In genomic region chr7:121437470-121437869, GRCh38 we compare ENCODE assay signal across 1 cellular context.
TF ChIP-seq lines count a peak whose summit lies in the region.

No MANE protein-coding gene starts in this region.

TF ChIP-seq in H1, 55 proteins besides CTCF, POLR2A, EP300 and RAD21:
- TF ChIP-seq KDM1A (IDR thresholded peaks at IDR 0.05; ENCODE audit: borderline replicate concordance, low read length): no peak
- TF ChIP-seq POU5F1 (IDR thresholded peaks at IDR 0.05; ENCODE audit: low read depth, low read length): no peak
- TF ChIP-seq MAFK (IDR thresholded peaks at IDR 0.05; ENCODE audit: low read depth, low read length): no peak
- no peak for TF ChIP-seq SIN3A (conservative IDR thresholded peaks at IDR 0.05 in 1 of 2, IDR thresholded peaks at IDR 0.05 in 1 of 2; ENCODE audit: low read depth in 1 of 2, low read length in 2 of 2)
- no peak for TF ChIP-seq NRF1 (IDR thresholded peaks at IDR 0.05; ENCODE audit: low read depth, low read length)
- no peak for TF ChIP-seq SUZ12 (IDR thresholded peaks at IDR 0.05; ENCODE audit: low read length)
- TF ChIP-seq EGR1 (IDR thresholded peaks at IDR 0.05; ENCODE audit: borderline replicate concordance, low read depth, low read length): no peak
- TF ChIP-seq, protein P1, sequence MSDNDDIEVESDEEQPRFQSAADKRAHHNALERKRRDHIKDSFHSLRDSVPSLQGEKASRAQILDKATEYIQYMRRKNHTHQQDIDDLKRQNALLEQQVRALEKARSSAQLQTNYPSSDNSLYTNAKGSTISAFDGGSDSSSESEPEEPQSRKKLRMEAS (IDR thresholded peaks at IDR 0.05): no peak
- no peak for TF ChIP-seq TAF1 (IDR thresholded peaks at IDR 0.05; ENCODE audit: low read depth, low read length)
- TF ChIP-seq SIX5 (IDR thresholded peaks at IDR 0.05; ENCODE audit: low read depth, low read length): no peak
- TF ChIP-seq SAP30 (IDR thresholded peaks at IDR 0.05; ENCODE audit: insufficient read depth, insufficient replicate concordance, low read length): no peak
- no peak for TF ChIP-seq CHD1 (IDR thresholded peaks at IDR 0.05; ENCODE audit: low read depth, low read length)
- TF ChIP-seq RXRA (IDR thresholded peaks at IDR 0.05; ENCODE audit: insufficient read depth, low read depth, low read length): no peak
- no peak for TF ChIP-seq BRCA1 (IDR thresholded peaks at IDR 0.05; ENCODE audit: low read depth, low read length)
- TF ChIP-seq, protein P2, sequence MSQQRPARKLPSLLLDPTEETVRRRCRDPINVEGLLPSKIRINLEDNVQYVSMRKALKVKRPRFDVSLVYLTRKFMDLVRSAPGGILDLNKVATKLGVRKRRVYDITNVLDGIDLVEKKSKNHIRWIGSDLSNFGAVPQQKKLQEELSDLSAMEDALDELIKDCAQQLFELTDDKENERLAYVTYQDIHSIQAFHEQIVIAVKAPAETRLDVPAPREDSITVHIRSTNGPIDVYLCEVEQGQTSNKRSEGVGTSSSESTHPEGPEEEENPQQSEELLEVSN (IDR thresholded peaks at IDR 0.05): no peak
